31 cellular contexts compared by ENCODE assay signal in the genomic region with DNA sequence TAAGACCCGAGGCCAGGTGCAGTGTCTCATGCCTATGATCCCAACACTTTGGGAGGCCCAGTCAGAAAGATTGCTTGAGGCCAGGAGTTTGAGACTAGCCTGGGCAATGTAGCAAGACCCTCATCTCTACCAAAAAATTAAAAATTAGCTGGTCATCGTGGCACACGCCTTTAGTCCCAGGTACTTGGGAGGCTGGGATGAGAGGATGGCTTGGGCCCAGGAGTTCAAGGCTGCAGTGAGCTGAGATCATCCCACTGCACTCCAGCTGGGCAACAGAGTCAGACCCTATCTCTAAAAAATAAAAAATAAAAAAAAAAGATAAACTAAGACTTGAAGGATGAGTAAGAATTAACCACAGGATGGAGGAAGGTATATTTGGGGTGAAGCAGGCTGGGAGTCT.
DNase-seq lines count a peak whose midpoint lies in the region; ATAC-seq and TF ChIP-seq lines count a peak whose summit lies in the region.
"Had no signal": no experiment of that assay in that cellular context is flagged by ENCODE, and none has a peak within 500 bp of the region (broad histone marks: within the 10 kb centered on the region; RNA-seq: fewer than 3 reads in every experiment).

No MANE protein-coding gene starts in this region.

- no peak for TF ChIP-seq CTCF in HEK293 (tag by site-specific recombination; IDR thresholded peaks at IDR 0.05)
- no peak for TF ChIP-seq CTCF in WTC11 (IDR thresholded peaks at IDR 0.05)

- no peaks in the 10 kb centered on the region for H3K9me3 ChIP-seq in HEK293 (ENCODE audit: control insufficient read depth, insufficient read depth, low read depth, low read length)

- POLR2A ChIA-PET in HEK293 (lab: Yijun Ruan, JAX) (no interaction called here), WTC11 (lab: Charles Lee) (no interaction called here)

- CTCF ChIA-PET in HEK293 (lab: Yijun Ruan, JAX): interaction anchor here (1.3 kb wide), 1 partner anchor 20 kb away, joined by 3 read pairs; no protein-coding TSS in a partner anchor
- CTCF ChIA-PET in WTC11 (lab: Charles Lee): no interaction called here

- no peak overlapping the region for H3K27ac Mint-ChIP-seq in WTC11
- H3K27ac Mint-ChIP-seq in stimulated activated memory B cell treated with anti-CD40 and anti-IgM and Interleukin-4, amounts not matched to agents 10 μg/mL and 1 μg/mL and 100 μg/mL, for 72 hours: no peak overlapping the region
- H3K27ac Mint-ChIP-seq: B cell; CD14-positive monocyte; CD4-positive, alpha-beta memory T cell; CD4-positive, alpha-beta T cell; CD4-positive, CD25-positive, alpha-beta regulatory T cell; CD8-positive, alpha-beta memory T cell; CD8-positive, alpha-beta T cell had no signal

- no peaks in the 10 kb centered on the region for H3K4me1 ChIP-seq in HEK293 (ENCODE audit: control insufficient read depth, insufficient read depth, low read length)
- H3K4me1 ChIP-seq: A549, BE2C, BLaER1, Caco-2 had no signal

- H3K4me3 ChIP-seq in HEK293 (ENCODE audit: low read depth, low read length): no peak overlapping the region
- H3K4me3 ChIP-seq: A549; BLaER1; BLaER1 treated with 17β-estradiol and CSF1 and Interleukin-3, amounts not matched to agents 10 nM and 100 nM had no signal

- peaks cover 24% of the 10 kb centered on the region for H3K9me3 Mint-ChIP-seq in WTC11
- peaks cover 10% of the 10 kb centered on the region for H3K9me3 Mint-ChIP-seq in stimulated activated memory B cell treated with anti-CD40 and anti-IgM and Interleukin-4, amounts not matched to agents 10 μg/mL and 1 μg/mL and 100 μg/mL, for 72 hours

- no peaks in the 10 kb centered on the region for H3K36me3 ChIP-seq in HEK293 (ENCODE audit: control insufficient read depth in 2 of 2, insufficient read depth in 1 of 2, low read length in 2 of 2)
- H3K36me3 ChIP-seq: BE2C; BLaER1; BLaER1 treated with 17β-estradiol and CSF1 and Interleukin-3, amounts not matched to agents 10 nM and 100 nM had no signal

- H3K4me3 Mint-ChIP-seq in WTC11: no peak overlapping the region
- no peak overlapping the region for H3K4me3 Mint-ChIP-seq in stimulated activated memory B cell treated with anti-CD40 and anti-IgM and Interleukin-4, amounts not matched to agents 10 μg/mL and 1 μg/mL and 100 μg/mL, for 72 hours
- H3K4me3 Mint-ChIP-seq: B cell; CD14-positive monocyte; CD4-positive, alpha-beta memory T cell; CD4-positive, alpha-beta T cell; CD4-positive, CD25-positive, alpha-beta regulatory T cell; CD8-positive, alpha-beta memory T cell; CD8-positive, alpha-beta T cell had no signal

- H3K27ac ChIP-seq in HEK293 (ENCODE audit: extremely low read depth, low read depth, low read length): no peak overlapping the region
- H3K27ac ChIP-seq: 22Rv1; A549; BLaER1; BLaER1 treated with 17β-estradiol and CSF1 and Interleukin-3, amounts not matched to agents 10 nM and 100 nM; C4-2B had no signal

- no peaks in the 10 kb centered on the region for H3K27me3 Mint-ChIP-seq in WTC11 (ENCODE audit: low read depth)
- peaks cover 8% of the 10 kb centered on the region for H3K27me3 Mint-ChIP-seq in stimulated activated memory B cell treated with anti-CD40 and anti-IgM and Interleukin-4, amounts not matched to agents 10 μg/mL and 1 μg/mL and 100 μg/mL, for 72 hours
- H3K27me3 Mint-ChIP-seq: CD4-positive, CD25-positive, alpha-beta regulatory T cell had no signal

- DNase-seq in WTC11 (ENCODE audit: low spot score): no peak
- DNase-seq: 8988T; ACHN; AML-193; BE2C; C1 segment of cervical spinal cord; Caco-2; Calu3; CD4-positive, alpha-beta memory T cell; CD4-positive, alpha-beta T cell; CD4-positive, CD25-positive, alpha-beta regulatory T cell; CD8-positive, alpha-beta memory T cell; CD8-positive, alpha-beta T cell; COR-L47; DMS 273 treated with DMSO at 0.1 percent for 48 hours; DMS153; DMS53; DMS79; DMS79 treated with DMSO at 0.1 percent for 48 hours; DND-41; EL had no signal

- 0 out of 2 replicates have a peak, but pooled peaks cover 8% of the 10 kb centered on the region for H3K4me1 Mint-ChIP-seq in WTC11
- no peaks in the 10 kb centered on the region for H3K4me1 Mint-ChIP-seq in stimulated activated memory B cell treated with anti-CD40 and anti-IgM and Interleukin-4, amounts not matched to agents 10 μg/mL and 1 μg/mL and 100 μg/mL, for 72 hours
- H3K4me1 Mint-ChIP-seq: B cell; CD14-positive monocyte; CD4-positive, alpha-beta memory T cell; CD4-positive, CD25-positive, alpha-beta regulatory T cell; CD8-positive, alpha-beta memory T cell had no signal

- H3K36me3 Mint-ChIP-seq in WTC11: peaks cover 13% of the 10 kb centered on the region
- no peaks in the 10 kb centered on the region for H3K36me3 Mint-ChIP-seq in stimulated activated memory B cell treated with anti-CD40 and anti-IgM and Interleukin-4, amounts not matched to agents 10 μg/mL and 1 μg/mL and 100 μg/mL, for 72 hours
- H3K36me3 Mint-ChIP-seq: CD14-positive monocyte; CD4-positive, alpha-beta memory T cell; CD4-positive, CD25-positive, alpha-beta regulatory T cell; CD8-positive, alpha-beta memory T cell; CD8-positive, alpha-beta T cell had no signal

- ATAC-seq in WTC11 (no peak), HG02798 (IDR thresholded peaks at IDR 0.05; ENCODE audit: poor library complexity, unreplicated experiment) (no peak)
- no peak for ATAC-seq in stimulated activated memory B cell treated with anti-CD40 and anti-IgM and Interleukin-4, amounts not matched to agents 10 μg/mL and 1 μg/mL and 100 μg/mL, for 72 hours
- ATAC-seq: A549; CD8-positive, alpha-beta T cell had no signal

TF ChIP-seq in HEK293, 187 proteins besides CTCF, POLR2A, EP300 and RAD21:
- TF ChIP-seq ZNF121 (tag by site-specific recombination; IDR thresholded peaks at IDR 0.05) (peak; percentile 63; the same call in 1 of the 2 replicates), ZNF610 (tag by site-specific recombination; IDR thresholded peaks at IDR 0.05; ENCODE audit: borderline replicate concordance) (no peak), ZNF266 (tag by site-specific recombination; IDR thresholded peaks at IDR 0.05; ENCODE audit: low read depth) (no peak)
- TF ChIP-seq, protein P1, sequence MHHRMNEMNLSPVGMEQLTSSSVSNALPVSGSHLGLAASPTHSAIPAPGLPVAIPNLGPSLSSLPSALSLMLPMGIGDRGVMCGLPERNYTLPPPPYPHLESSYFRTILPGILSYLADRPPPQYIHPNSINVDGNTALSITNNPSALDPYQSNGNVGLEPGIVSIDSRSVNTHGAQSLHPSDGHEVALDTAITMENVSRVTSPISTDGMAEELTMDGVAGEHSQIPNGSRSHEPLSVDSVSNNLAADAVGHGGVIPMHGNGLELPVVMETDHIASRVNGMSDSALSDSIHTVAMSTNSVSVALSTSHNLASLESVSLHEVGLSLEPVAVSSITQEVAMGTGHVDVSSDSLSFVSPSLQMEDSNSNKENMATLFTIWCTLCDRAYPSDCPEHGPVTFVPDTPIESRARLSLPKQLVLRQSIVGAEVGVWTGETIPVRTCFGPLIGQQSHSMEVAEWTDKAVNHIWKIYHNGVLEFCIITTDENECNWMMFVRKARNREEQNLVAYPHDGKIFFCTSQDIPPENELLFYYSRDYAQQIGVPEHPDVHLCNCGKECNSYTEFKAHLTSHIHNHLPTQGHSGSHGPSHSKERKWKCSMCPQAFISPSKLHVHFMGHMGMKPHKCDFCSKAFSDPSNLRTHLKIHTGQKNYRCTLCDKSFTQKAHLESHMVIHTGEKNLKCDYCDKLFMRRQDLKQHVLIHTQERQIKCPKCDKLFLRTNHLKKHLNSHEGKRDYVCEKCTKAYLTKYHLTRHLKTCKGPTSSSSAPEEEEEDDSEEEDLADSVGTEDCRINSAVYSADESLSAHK (tag by site-specific recombination; IDR thresholded peaks at IDR 0.05): no peak

TF ChIP-seq in WTC11, 78 proteins besides CTCF, POLR2A, EP300 and RAD21:
- peak; percentile 62; the same call in 1 of the 2 replicates for TF ChIP-seq GTF2I (CRISPR knock-in tag; conservative IDR thresholded peaks at IDR 0.05)
- TF ChIP-seq, protein P2, sequence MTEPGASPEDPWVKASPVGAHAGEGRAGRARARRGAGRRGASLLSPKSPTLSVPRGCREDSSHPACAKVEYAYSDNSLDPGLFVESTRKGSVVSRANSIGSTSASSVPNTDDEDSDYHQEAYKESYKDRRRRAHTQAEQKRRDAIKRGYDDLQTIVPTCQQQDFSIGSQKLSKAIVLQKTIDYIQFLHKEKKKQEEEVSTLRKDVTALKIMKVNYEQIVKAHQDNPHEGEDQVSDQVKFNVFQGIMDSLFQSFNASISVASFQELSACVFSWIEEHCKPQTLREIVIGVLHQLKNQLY (CRISPR knock-in tag; IDR thresholded peaks at IDR 0.05): no peak
- TF ChIP-seq ZNF121 (CRISPR knock-in tag; IDR thresholded peaks at IDR 0.05): peak; percentile 85
